In the genomic region with DNA sequence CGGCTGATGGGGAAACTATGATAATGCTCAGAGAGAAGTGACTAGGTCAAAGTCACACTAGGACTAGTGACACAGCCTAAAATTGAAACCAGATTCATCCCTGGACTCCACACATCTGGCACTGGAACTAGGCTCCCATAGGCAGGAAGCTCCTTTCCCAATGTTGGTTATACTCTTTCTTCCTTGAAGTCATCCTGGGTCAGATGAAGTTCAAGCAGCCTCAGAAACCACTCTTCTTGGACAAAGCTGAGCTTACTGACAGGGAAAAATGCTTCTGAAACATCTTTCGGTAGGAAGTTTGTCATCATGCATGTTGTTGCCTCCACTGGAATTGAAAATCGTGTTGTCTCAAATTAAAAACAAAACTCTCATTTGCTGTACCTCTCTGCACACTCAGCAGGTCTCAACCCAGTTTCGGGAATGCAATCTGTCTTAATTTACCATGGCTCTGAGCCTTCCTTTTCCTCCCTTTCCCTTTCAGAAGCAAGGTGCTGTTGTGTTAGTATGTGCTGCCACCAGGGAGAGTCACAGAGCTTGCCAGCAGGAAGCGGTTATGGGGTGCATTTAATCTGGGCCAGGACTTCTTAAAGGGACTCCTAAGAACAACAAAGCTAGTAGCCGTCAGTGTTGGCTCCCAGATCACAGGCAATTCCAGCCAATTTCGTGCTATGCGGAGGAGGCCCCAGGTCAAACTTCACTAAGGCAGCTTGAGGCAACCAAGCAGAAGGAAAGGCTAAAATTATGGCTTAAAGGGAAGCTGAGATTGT, we compare ENCODE assay signal across 21 cellular contexts.
A peak's percentile ranks its signal among the peaks of the same experiment; 100 is the strongest.
DNase-seq lines count a peak whose midpoint lies in the region; ATAC-seq and TF ChIP-seq lines count a peak whose summit lies in the region.
"Had no signal": no experiment of that assay in that cellular context is flagged by ENCODE, and none has a peak within 500 bp of the region (broad histone marks: within the 10 kb centered on the region; RNA-seq: fewer than 3 reads in every experiment).

No MANE protein-coding gene starts in this region.

- peaks cover 2% of the 10 kb centered on the region for H3K36me3 Mint-ChIP-seq in endodermal cell (ENCODE audit: low read depth)
- peaks cover 6% of the 10 kb centered on the region for H3K36me3 Mint-ChIP-seq in mesothelial cell of epicardium
- no peaks in the 10 kb centered on the region for H3K36me3 Mint-ChIP-seq in activated naive CD8-positive, alpha-beta T cell treated with anti-CD3 and anti-CD28 coated beads, Interleukin-2, amount 50 U/mL, for 24 hours (ENCODE audit: low read depth)
- H3K36me3 Mint-ChIP-seq: activated CD4-positive, alpha-beta memory T cell treated with anti-CD3 and anti-CD28 coated beads for 36 hours; immature natural killer cell; stimulated activated effector memory CD8-positive, alpha-beta T cell treated with anti-CD3 and anti-CD28 coated beads, Interleukin-12 subunit alpha, Interleukin-12 subunit beta, amount 100 ng/mL, for 72 hours had no signal

- H3K27me3 Mint-ChIP-seq in endodermal cell (ENCODE audit: insufficient read depth) = no peaks in the 10 kb centered on the region
- H3K27me3 Mint-ChIP-seq in mesothelial cell of epicardium (ENCODE audit: low read depth) = no peaks in the 10 kb centered on the region
- peaks cover 7% of the 10 kb centered on the region for H3K27me3 Mint-ChIP-seq in activated naive CD8-positive, alpha-beta T cell treated with anti-CD3 and anti-CD28 coated beads, Interleukin-2, amount 50 U/mL, for 24 hours

- no peaks in the 10 kb centered on the region for H3K36me3 ChIP-seq in MG63
- no peaks in the 10 kb centered on the region for H3K36me3 ChIP-seq in endodermal cell (ENCODE audit: control insufficient read depth, insufficient read depth, low read length)
- H3K36me3 ChIP-seq: esophagus muscularis mucosa had no signal

- peaks cover 33% of the 10 kb centered on the region for H3K4me1 Mint-ChIP-seq in endodermal cell
- H3K4me1 Mint-ChIP-seq in mesothelial cell of epicardium = peaks cover 64% of the 10 kb centered on the region
- H3K4me1 Mint-ChIP-seq in activated naive CD8-positive, alpha-beta T cell treated with anti-CD3 and anti-CD28 coated beads, Interleukin-2, amount 50 U/mL, for 24 hours = no peaks in the 10 kb centered on the region
- H3K4me1 Mint-ChIP-seq: B cell; immature natural killer cell; stimulated activated effector memory CD8-positive, alpha-beta T cell treated with anti-CD3 and anti-CD28 coated beads, Interleukin-12 subunit alpha, Interleukin-12 subunit beta, amount 100 ng/mL, for 72 hours had no signal

- H3K27me3 ChIP-seq in MG63 (no peaks in the 10 kb centered on the region), endodermal cell (ENCODE audit: control insufficient read depth, insufficient read depth, low read length, poor library complexity, severe bottlenecking) (no peaks in the 10 kb centered on the region)
- H3K27me3 ChIP-seq: esophagus muscularis mucosa had no signal

- H3K9ac ChIP-seq in endodermal cell (ENCODE audit: extremely low read depth, low read length, poor library complexity, severe bottlenecking) = no peak overlapping the region

- H3K27ac Mint-ChIP-seq in endodermal cell (no peak overlapping the region), mesothelial cell of epicardium (peak overlapping the region; percentile 83)
- no peak overlapping the region for H3K27ac Mint-ChIP-seq in activated naive CD8-positive, alpha-beta T cell treated with anti-CD3 and anti-CD28 coated beads, Interleukin-2, amount 50 U/mL, for 24 hours
- H3K27ac Mint-ChIP-seq: activated CD4-positive, alpha-beta memory T cell treated with anti-CD3 and anti-CD28 coated beads for 36 hours; B cell; immature natural killer cell; stimulated activated effector memory CD8-positive, alpha-beta T cell treated with anti-CD3 and anti-CD28 coated beads, Interleukin-12 subunit alpha, Interleukin-12 subunit beta, amount 100 ng/mL, for 72 hours had no signal

- peaks cover 14% of the 10 kb centered on the region for H3K4me1 ChIP-seq in endodermal cell (ENCODE audit: control insufficient read depth, insufficient read depth, low read length)

- H3K4me3 Mint-ChIP-seq in endodermal cell (no peak overlapping the region), mesothelial cell of epicardium (no peak overlapping the region)
- no peak overlapping the region for H3K4me3 Mint-ChIP-seq in activated naive CD8-positive, alpha-beta T cell treated with anti-CD3 and anti-CD28 coated beads, Interleukin-2, amount 50 U/mL, for 24 hours
- H3K4me3 Mint-ChIP-seq: activated CD4-positive, alpha-beta memory T cell treated with anti-CD3 and anti-CD28 coated beads for 36 hours; B cell; immature natural killer cell; stimulated activated effector memory CD8-positive, alpha-beta T cell treated with anti-CD3 and anti-CD28 coated beads, Interleukin-12 subunit alpha, Interleukin-12 subunit beta, amount 100 ng/mL, for 72 hours had no signal

- H3K27ac ChIP-seq in endodermal cell (ENCODE audit: low read depth, low read length) = no peak overlapping the region
- H3K27ac ChIP-seq: esophagus muscularis mucosa had no signal

- TF ChIP-seq CTCF in AG10803 (conservative IDR thresholded peaks at IDR 0.05; ENCODE audit: low read length) (peak; percentile 44), endodermal cell (conservative IDR thresholded peaks at IDR 0.05) (peak; percentile 41), mesothelial cell of epicardium (IDR thresholded peaks at IDR 0.05; ENCODE audit: unreplicated experiment) (no peak)

- no peak for ATAC-seq in activated naive CD8-positive, alpha-beta T cell treated with anti-CD3 and anti-CD28 coated beads, Interleukin-2, amount 50 U/mL, for 24 hours
- ATAC-seq: HCT116; mucosa of descending colon; stimulated activated effector memory CD8-positive, alpha-beta T cell treated with anti-CD3 and anti-CD28 coated beads, Interleukin-12 subunit alpha, Interleukin-12 subunit beta, amount 100 ng/mL, for 72 hours had no signal

- H3K9me3 Mint-ChIP-seq in endodermal cell (no peaks in the 10 kb centered on the region), mesothelial cell of epicardium (no peaks in the 10 kb centered on the region)
- H3K9me3 Mint-ChIP-seq in activated naive CD8-positive, alpha-beta T cell treated with anti-CD3 and anti-CD28 coated beads, Interleukin-2, amount 50 U/mL, for 24 hours = no peaks in the 10 kb centered on the region
- H3K9me3 Mint-ChIP-seq: activated CD4-positive, alpha-beta memory T cell treated with anti-CD3 and anti-CD28 coated beads for 36 hours; stimulated activated effector memory CD8-positive, alpha-beta T cell treated with anti-CD3 and anti-CD28 coated beads, Interleukin-12 subunit alpha, Interleukin-12 subunit beta, amount 100 ng/mL, for 72 hours had no signal

- no peak overlapping the region for H3K4me3 ChIP-seq in AG10803 (ENCODE audit: low read length)
- H3K4me3 ChIP-seq in MG63 = no peak overlapping the region
- no peak overlapping the region for H3K4me3 ChIP-seq in endodermal cell (ENCODE audit: low read length)
- H3K4me3 ChIP-seq: esophagus muscularis mucosa, mucosa of descending colon had no signal

- DNase-seq in AG10803 (ENCODE audit: low read depth) (peak; percentile 95), MG63 (peak; percentile 64), endodermal cell (no peak), mesothelial cell of epicardium (ENCODE audit: low spot score in 2 of 2, unreplicated experiment in 2 of 2) (no peak), iPS-NIHi7 (ENCODE audit: extremely low spot score) (no peak), DMS53 (lab: John Stamatoyannopoulos, UW) (no peak), NCI-H1092 (lab: John Stamatoyannopoulos, UW) (no peak)
- DNase-seq in activated naive CD8-positive, alpha-beta T cell treated with anti-CD3 and anti-CD28 coated beads, Interleukin-2, amount 50 U/mL, for 24 hours = no peak
- DNase-seq: activated CD4-positive, alpha-beta memory T cell treated with anti-CD3 and anti-CD28 coated beads for 36 hours; activated effector memory CD4-positive, alpha-beta T cell treated with Interleukin-2 at 50 U/mL for 16 hours; DND-41; immature natural killer cell; mucosa of descending colon; NCI-H1417; NCI-H526; SHP77; stimulated activated CD4-positive, alpha-beta T cell treated with anti-CD3 and anti-CD28 coated beads, Interleukin-4, amount 100 ng/mL, for 1 hour had no signal

- H3K9me3 ChIP-seq in MG63 = no peaks in the 10 kb centered on the region
- no peaks in the 10 kb centered on the region for H3K9me3 ChIP-seq in endodermal cell (ENCODE audit: control insufficient read depth, low read length)
- H3K9me3 ChIP-seq: esophagus muscularis mucosa, mucosa of descending colon had no signal

- 93 to 94% methylated on average over 7 to 8 of the region's 8 CpGs for WGBS in endodermal cell (ENCODE audit: insufficient coverage in 1 of 2, insufficient read length in 1 of 2), 2 experiments

Comparison
In these comparisons a context has a peak if more than half of its experiments do, and no peak if none do; other contexts are left out.
1. DNase-seq: peak in AG10803 (single experiment) and MG63 (single experiment); none in endodermal cell (single experiment), mesothelial cell of epicardium (0 of 2), iPS-NIHi7 (single experiment), activated naive CD8-positive, alpha-beta T cell treated with anti-CD3 and anti-CD28 coated beads, Interleukin-2, amount 50 U/mL, for 24 hours (single experiment), DMS53 (single experiment) and NCI-H1092 (single experiment).